Comparison of ENCODE assay signal across 20 cellular contexts in genomic region chrX:110182362-110182761, GRCh38.
DNase-seq lines count a peak whose midpoint lies in the region; ATAC-seq and TF ChIP-seq lines count a peak whose summit lies in the region.
"Had no signal": no experiment of that assay in that cellular context is flagged by ENCODE, and none has a peak within 500 bp of the region (broad histone marks: within the 10 kb centered on the region; RNA-seq: fewer than 3 reads in every experiment).

No MANE protein-coding gene starts in this region.

- H3K18ac ChIP-seq in H9 (ENCODE audit: insufficient read length, low read depth, low read length) (no peak overlapping the region), neuronal stem cell (ENCODE audit: low read length) (no peak overlapping the region)

- H2AK5ac ChIP-seq in H9 (ENCODE audit: insufficient read length, low read length) (no peak overlapping the region), neuronal stem cell (ENCODE audit: low read depth, low read length) (no peak overlapping the region)

- intact Hi-C loops in mammary epithelial cell (cut with micrococcal nuclease) = no loop called here

- in situ Hi-C loops in mammary epithelial cell (cut with MboI; ENCODE audit: low sequenced_read_pairs in 2 of 2) = no loop called here

- no peaks in the 10 kb centered on the region for H3K27me3 ChIP-seq in H9 (ENCODE audit: insufficient read depth, low read length)
- H3K27me3 ChIP-seq in mammary epithelial cell (ENCODE audit: insufficient read depth, low read length) = no peaks in the 10 kb centered on the region
- no peaks in the 10 kb centered on the region for H3K27me3 ChIP-seq in neuronal stem cell (ENCODE audit: control insufficient read depth in 3 of 3, insufficient read depth in 3 of 3, low read depth in 1 of 3, low read length in 3 of 3)
- H3K27me3 ChIP-seq: cardiac muscle cell, SJCRH30 had no signal

- BruUV-seq in mammary epithelial cell (replicated peaks; lab: Mats Ljungman, UMichigan) = no TSS peak

- peaks cover 7 to 16% (median 7%) of the 10 kb centered on the region in 3 experiments; a peak in 6 of 7 replicates for H3K36me3 Mint-ChIP-seq in H9 (ENCODE audit: insufficient read depth in 1 of 3, low read depth in 3 of 3)
- peaks cover 25% of the 10 kb centered on the region for H3K36me3 Mint-ChIP-seq in progenitor cell of endocrine pancreas (ENCODE audit: insufficient read depth)

- H3K23ac ChIP-seq in H9 (ENCODE audit: insufficient read length, low read depth, low read length) (no peak overlapping the region), neuronal stem cell (ENCODE audit: low read depth, low read length, poor library complexity) (no peak overlapping the region)

- H2BK5ac ChIP-seq in H9 (ENCODE audit: insufficient read length, low read length) (peak overlapping the region; percentile 31), neuronal stem cell (ENCODE audit: low read length) (no peak overlapping the region)

- H2BK12ac ChIP-seq in H9 (ENCODE audit: insufficient read length, low read depth, low read length) = no peak overlapping the region
- H2BK12ac ChIP-seq in neuronal stem cell (ENCODE audit: low read length) = no peak overlapping the region

- TF ChIP-seq CTCF in H9 (conservative IDR thresholded peaks at IDR 0.05) = no peak
- TF ChIP-seq CTCF in mammary epithelial cell (conservative IDR thresholded peaks at IDR 0.05 in 1 of 2, IDR thresholded peaks at IDR 0.05 in 1 of 2; ENCODE audit: extremely low read depth in 1 of 2, insufficient read depth in 1 of 2, low read depth in 1 of 2, low read length in 2 of 2) = no peak
- no peak for TF ChIP-seq CTCF in progenitor cell of endocrine pancreas (IDR thresholded peaks at IDR 0.05; ENCODE audit: unreplicated experiment)

- no peak overlapping the region for H2BK20ac ChIP-seq in H9 (ENCODE audit: low read depth, low read length, poor library complexity, severe bottlenecking)

- no peak overlapping the region for H2BK120ac ChIP-seq in H9 (ENCODE audit: low read depth, low read length, poor library complexity, severe bottlenecking)
- H2BK120ac ChIP-seq in neuronal stem cell (ENCODE audit: low read depth, low read length) = no peak overlapping the region

- H3K4ac ChIP-seq in H9 (ENCODE audit: low read depth, low read length) = no peak overlapping the region
- no peak overlapping the region for H3K4ac ChIP-seq in neuronal stem cell (ENCODE audit: low read length)

- H4K91ac ChIP-seq in H9 (ENCODE audit: insufficient read length, low read depth, low read length) = no peak overlapping the region
- no peak overlapping the region for H4K91ac ChIP-seq in neuronal stem cell (ENCODE audit: low read depth, low read length, poor library complexity)

- H3K27me3 Mint-ChIP-seq in H9 (ENCODE audit: low read depth) (no peaks in the 10 kb centered on the region), progenitor cell of endocrine pancreas (no peaks in the 10 kb centered on the region)
- H3K27me3 Mint-ChIP-seq: effector memory CD8-positive, alpha-beta T cell; memory B cell had no signal

- no peak for ATAC-seq in GM18870 (IDR thresholded peaks at IDR 0.05; ENCODE audit: unreplicated experiment)

- dilution Hi-C loops in mammary epithelial cell (cut with HindIII; ENCODE audit: low sequenced_read_pairs) = no loop called here

- WGBS in H9 (ENCODE audit: extremely low coverage, insufficient read length, low lambda C conversion rate) = no CpG with 5 or more reads among the region's 1 CpG
- WGBS in mammary epithelial cell (ENCODE audit: low coverage, missing lambda C conversion rate) = 90% methylated on average over 1 of the region's 1 CpG
- WGBS in neuronal stem cell (ENCODE audit: extremely low coverage in 2 of 2, insufficient read length in 2 of 2, insufficient replicate concordance in 1 of 2), 2 donors = no CpG with 5 or more reads among the region's 1 CpG

- H3T11ph ChIP-seq in H9 (ENCODE audit: low read length) = no peak overlapping the region

- H3K9ac ChIP-seq in H9 (ENCODE audit: extremely low read depth, insufficient read length, low read length) = peak overlapping the region; percentile 28
- H3K9ac ChIP-seq in mammary epithelial cell (ENCODE audit: insufficient read depth, low read length) = no peak overlapping the region
- H3K9ac ChIP-seq in neuronal stem cell (ENCODE audit: low read depth, low read length, poor library complexity) = no peak overlapping the region

- CTCF ChIA-PET in mammary epithelial cell (lab: Charles Lee; ENCODE audit: low non-redundant PET) = no interaction called here

- peak; percentile 13 for DNase-seq in GM03348 (ENCODE audit: low spot score)
- DNase-seq in H9 = no peak
- DNase-seq in mammary epithelial cell = peak; percentile 66
- no peak for DNase-seq in progenitor cell of endocrine pancreas (ENCODE audit: low spot score, unreplicated experiment)
- no peak for DNase-seq in neuronal stem cell (ENCODE audit: low spot score)
- DNase-seq in DMS153 (lab: John Stamatoyannopoulos, UW) = no peak
- DNase-seq: activated CD8-positive, alpha-beta memory T cell treated with anti-CD3 and anti-CD28 coated beads for 24 hours; activated naive CD4-positive, alpha-beta T cell treated with anti-CD3 and anti-CD28 coated beads, Interleukin-2, amount 50 U/mL, for 16 hours; DND-41; effector memory CD8-positive, alpha-beta T cell; NCI-H1436; NCI-H226; SJCRH30; stimulated activated naive CD4-positive, alpha-beta T cell treated with Interleukin-2 at 50 U/mL for 16 hours had no signal

- H4K8ac ChIP-seq in H9 (replicated peaks; ENCODE audit: insufficient read length, low read depth, low read length) (no peak overlapping the region), neuronal stem cell (ENCODE audit: low read depth, low read length) (no peak overlapping the region)

- no peak overlapping the region for H3K4me3 Mint-ChIP-seq in H9
- no peak overlapping the region for H3K4me3 Mint-ChIP-seq in progenitor cell of endocrine pancreas (ENCODE audit: low read depth)
- H3K4me3 Mint-ChIP-seq: memory B cell, neural crest cell had no signal

- no peak overlapping the region for H3K14ac ChIP-seq in H9 (ENCODE audit: insufficient read depth, low read length)
- no peak overlapping the region for H3K14ac ChIP-seq in neuronal stem cell (ENCODE audit: low read length)

- H2AFZ ChIP-seq in H9 (ENCODE audit: low read length) = no peak overlapping the region
- no peak overlapping the region for H2AFZ ChIP-seq in mammary epithelial cell (ENCODE audit: low read depth, low read length)
- H2AFZ ChIP-seq in neuronal stem cell (ENCODE audit: low read length) = no peak overlapping the region

- H2BK15ac ChIP-seq in H9 (ENCODE audit: low read depth, low read length) = no peak overlapping the region
- no peak overlapping the region for H2BK15ac ChIP-seq in neuronal stem cell (ENCODE audit: low read length)

- H3K9me3 Mint-ChIP-seq in H9 (peaks cover 6 to 7% of the 10 kb centered on the region in 2 experiments; a peak in 4 of 5 replicates), progenitor cell of endocrine pancreas (ENCODE audit: low read depth) (peaks cover 13% of the 10 kb centered on the region)
- H3K9me3 Mint-ChIP-seq: effector memory CD8-positive, alpha-beta T cell had no signal

- no peaks in the 10 kb centered on the region for H3K79me2 ChIP-seq in H9 (ENCODE audit: insufficient read depth, low read length)
- peaks cover 2% of the 10 kb centered on the region for H3K79me2 ChIP-seq in mammary epithelial cell (ENCODE audit: insufficient read depth, low read length)

- H3K27ac ChIP-seq in H9 (ENCODE audit: insufficient read length, low read depth, low read length) = no peak overlapping the region
- no peak overlapping the region for H3K27ac ChIP-seq in mammary epithelial cell (ENCODE audit: insufficient read depth, low read depth, low read length)
- H3K27ac ChIP-seq in neuronal stem cell (replicated peaks; ENCODE audit: low read length) = no peak overlapping the region
- H3K27ac ChIP-seq: C4-2B, cardiac muscle cell, HL-60, SJCRH30 had no signal

- H3K4me2 ChIP-seq in H9 (ENCODE audit: insufficient read depth, insufficient read length, low read length) (no peak overlapping the region), mammary epithelial cell (ENCODE audit: insufficient read depth, low read depth, low read length) (no peak overlapping the region), neuronal stem cell (ENCODE audit: insufficient read depth, low read length, poor library complexity, severe bottlenecking) (no peak overlapping the region)

- H3K79me1 ChIP-seq in H9 (ENCODE audit: insufficient read depth, low read depth, low read length, poor library complexity, severe bottlenecking) (no peaks in the 10 kb centered on the region), neuronal stem cell (ENCODE audit: low read depth, low read length) (peaks cover 2% of the 10 kb centered on the region)

- H3K4me1 Mint-ChIP-seq in H9 (peaks cover 24 to 31% of the 10 kb centered on the region in 2 experiments), progenitor cell of endocrine pancreas (ENCODE audit: low read depth) (peaks cover 2% of the 10 kb centered on the region)
- H3K4me1 Mint-ChIP-seq: neural crest cell had no signal

- H3K4me3 ChIP-seq in mammary epithelial cell (replicated peaks in 1 of 3; ENCODE audit: insufficient read depth in 1 of 3, low read depth in 2 of 3, low read length in 3 of 3) (no peak overlapping the region), neuronal stem cell (ENCODE audit: low read length in 2 of 2) (no peak overlapping the region)
- H3K4me3 ChIP-seq: cardiac muscle cell, SJCRH30 had no signal

- H3K4me1 ChIP-seq in H9 (ENCODE audit: insufficient read depth, low read length) (peaks cover 4% of the 10 kb centered on the region; the same call in 1 of the 2 replicates), mammary epithelial cell (ENCODE audit: insufficient read depth, low read length) (peaks cover 22% of the 10 kb centered on the region), neuronal stem cell (ENCODE audit: control insufficient read depth in 2 of 2, insufficient read depth in 1 of 2, low read depth in 1 of 2, low read length in 2 of 2) (no peaks in the 10 kb centered on the region)
- H3K4me1 ChIP-seq: SJCRH30 had no signal

- H4K5ac ChIP-seq in H9 (ENCODE audit: insufficient read length, low read depth, low read length) = no peak overlapping the region

- peak overlapping the region in 1 of 3 experiments; percentile 23; a peak in 1 of 7 replicates for H3K27ac Mint-ChIP-seq in H9
- peak overlapping the region; percentile 14 for H3K27ac Mint-ChIP-seq in progenitor cell of endocrine pancreas
- H3K27ac Mint-ChIP-seq: memory B cell had no signal

- H3K36me3 ChIP-seq in mammary epithelial cell (ENCODE audit: insufficient read depth, low read length) (no peaks in the 10 kb centered on the region), neuronal stem cell (replicated peaks in 1 of 2; ENCODE audit: control insufficient read depth in 2 of 2, insufficient read depth in 2 of 2, low read length in 2 of 2) (peaks cover 1 to 2% of the 10 kb centered on the region in 2 donors)
- H3K36me3 ChIP-seq: cardiac muscle cell, SJCRH30 had no signal

- no peaks in the 10 kb centered on the region for H4K20me1 ChIP-seq in H9 (ENCODE audit: control insufficient read depth, insufficient read depth, insufficient read length)
- no peaks in the 10 kb centered on the region for H4K20me1 ChIP-seq in mammary epithelial cell (ENCODE audit: insufficient read depth, low read length)

- no peaks in the 10 kb centered on the region for H3K23me2 ChIP-seq in H9 (ENCODE audit: insufficient read length, low read depth, low read length, poor library complexity, severe bottlenecking)

- no peak overlapping the region for H3K56ac ChIP-seq in H9 (ENCODE audit: insufficient read length, low read depth, low read length)

- H3K9me3 ChIP-seq in H9 (ENCODE audit: control insufficient read depth, low read depth, low read length) (no peaks in the 10 kb centered on the region), mammary epithelial cell (replicated peaks; ENCODE audit: insufficient read depth, low read length) (no peaks in the 10 kb centered on the region), neuronal stem cell (replicated peaks in 1 of 2; ENCODE audit: control insufficient read depth in 2 of 2, insufficient read depth in 1 of 2, low read depth in 1 of 2, low read length in 2 of 2) (no peaks in the 10 kb centered on the region)
- H3K9me3 ChIP-seq: SJCRH30 had no signal

Comparison
In these comparisons a context has a peak if more than half of its experiments do, and no peak if none do; other contexts are left out.
1. DNase-seq: peak in GM03348 (single experiment) and mammary epithelial cell (single experiment); none in H9 (single experiment), progenitor cell of endocrine pancreas (single experiment), neuronal stem cell (single experiment) and DMS153 (single experiment).